In the genomic region with DNA sequence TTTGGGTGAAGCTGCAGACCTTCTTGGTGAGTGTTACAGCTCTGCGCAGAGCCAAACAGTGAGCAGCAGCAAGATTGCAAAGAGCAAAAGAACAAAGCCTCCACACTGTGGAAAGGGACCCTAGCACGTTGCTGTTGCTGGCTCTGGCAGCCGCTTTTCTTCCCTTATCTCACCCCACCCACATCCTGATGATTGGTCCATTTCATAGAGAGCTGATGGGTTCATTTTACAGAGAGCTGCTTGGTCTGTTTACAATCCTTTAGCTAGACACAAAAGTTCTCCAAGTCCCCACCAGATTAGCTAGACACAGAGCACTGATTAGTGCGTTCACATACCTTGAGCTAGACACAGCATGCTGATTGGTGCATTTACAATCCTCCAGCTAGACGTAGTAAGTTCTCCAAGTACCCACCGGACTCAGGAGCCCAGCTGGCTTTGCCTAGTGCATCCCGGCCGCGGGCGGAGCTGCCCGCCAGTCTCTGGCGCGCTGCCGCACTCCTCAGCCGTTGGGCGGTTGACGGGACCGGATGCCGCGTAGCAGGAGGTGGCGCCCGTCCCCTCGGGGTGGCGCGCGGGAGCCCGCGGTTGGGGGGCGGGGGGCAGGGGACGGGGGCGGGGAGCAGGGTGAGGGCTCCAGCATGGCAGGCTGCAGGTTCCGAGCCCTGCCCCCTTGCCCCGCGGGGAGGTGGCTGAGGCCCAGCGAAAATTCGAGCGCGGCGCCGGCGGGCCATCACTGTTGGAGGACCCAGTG, we compare ENCODE assay signal across 8 cellular contexts.
DNase-seq lines count a peak whose midpoint lies in the region; ATAC-seq and TF ChIP-seq lines count a peak whose summit lies in the region.
"Not testable (repeated sequence)": the region's sequence is repeated elsewhere in the genome, so short reads cannot be mapped to it uniquely, and the experiment has no call there.

No MANE protein-coding gene starts in this region.

- peak overlapping the region; percentile 85 for H3K27ac Mint-ChIP-seq in activated CD4-positive, alpha-beta T cell treated with anti-CD3 and anti-CD28 coated beads for 36 hours
- H3K27ac Mint-ChIP-seq in nephron: peak overlapping the region; percentile 90 to 98 (median 97)

- CTCF ChIA-PET in activated CD4-positive, alpha-beta T cell treated with anti-CD3 and anti-CD28 coated beads for 36 hours (lab: Charles Lee): not testable (repeated sequence)

- H3K36me3 Mint-ChIP-seq in activated CD4-positive, alpha-beta T cell treated with anti-CD3 and anti-CD28 coated beads for 36 hours (ENCODE audit: low read depth); nephron (ENCODE audit: low read depth): not testable (repeated sequence)

- not testable (repeated sequence) for H3K27me3 Mint-ChIP-seq in activated CD4-positive, alpha-beta T cell treated with anti-CD3 and anti-CD28 coated beads for 36 hours; nephron (ENCODE audit: low read depth)

- peak overlapping the region; percentile 79 for H3K4me3 Mint-ChIP-seq in activated CD4-positive, alpha-beta T cell treated with anti-CD3 and anti-CD28 coated beads for 36 hours
- H3K4me3 Mint-ChIP-seq in nephron: peak overlapping the region; percentile 86 to 94 (median 90)

- intact Hi-C loops in activated CD4-positive, alpha-beta T cell treated with anti-CD3 and anti-CD28 coated beads for 36 hours (cut with DNase I, micrococcal nuclease); Right ventricle myocardium inferior (cut with DNase I): not testable (repeated sequence)

- H3K4me1 Mint-ChIP-seq in activated CD4-positive, alpha-beta T cell treated with anti-CD3 and anti-CD28 coated beads for 36 hours: peaks cover 16% of the 10 kb centered on the region
- not testable (repeated sequence) for H3K4me1 Mint-ChIP-seq in nephron

- DNase-seq in AG09319 (ENCODE audit: extremely low read depth, low read depth) (peak; percentile 32), KBM-7 (peak; percentile 43), astrocyte of the hippocampus (ENCODE audit: low read depth, low spot score) (peak; percentile 80), Right ventricle myocardium inferior (ENCODE audit: missing footprints) (peak; percentile 84)
- DNase-seq in activated CD4-positive, alpha-beta T cell treated with anti-CD3 and anti-CD28 coated beads for 36 hours: peak; percentile 89
- peak; percentile 47 to 77 (median 61) for DNase-seq in stimulated activated CD4-positive, alpha-beta T cell treated with anti-CD3 and anti-CD28 coated beads, TNF-alpha, amount 100 ng/mL, for 48 hours (ENCODE audit: low read depth in 3 of 3)

- H3K9me3 Mint-ChIP-seq in activated CD4-positive, alpha-beta T cell treated with anti-CD3 and anti-CD28 coated beads for 36 hours (ENCODE audit: low read depth); nephron: not testable (repeated sequence)

- in situ Hi-C loops in KBM-7 (cut with MboI; ENCODE audit: low pct_unique_long_range_greater_than_20kb, low sequenced_read_pairs): not testable (repeated sequence)

- not testable (repeated sequence) for TF ChIP-seq CTCF in AG09319 (IDR thresholded peaks at IDR 0.05; ENCODE audit: low read depth, low read length); nephron (IDR thresholded peaks at IDR 0.05; ENCODE audit: unreplicated experiment in 3 of 3)

- POLR2A ChIA-PET in activated CD4-positive, alpha-beta T cell treated with anti-CD3 and anti-CD28 coated beads for 36 hours (lab: Charles Lee): not testable (repeated sequence)

- peak; percentile 57 for ATAC-seq in GM19372 (IDR thresholded peaks at IDR 0.05; ENCODE audit: low read depth, unreplicated experiment)
- ATAC-seq in activated CD4-positive, alpha-beta T cell treated with anti-CD3 and anti-CD28 coated beads for 36 hours: peak; percentile 96
- ATAC-seq in Right ventricle myocardium inferior: peak; percentile 84

Comparison
In these comparisons a context has a peak if more than half of its experiments do, and no peak if none do; other contexts are left out.
1. Peak in every context shown above with its lines: DNase-seq and ATAC-seq.
2. DNase-seq: peak in every context shown above with its lines; median percentile 89 in activated CD4-positive, alpha-beta T cell treated with anti-CD3 and anti-CD28 coated beads for 36 hours; 84 in Right ventricle myocardium inferior; 80 in astrocyte of the hippocampus; 61 in stimulated activated CD4-positive, alpha-beta T cell treated with anti-CD3 and anti-CD28 coated beads, TNF-alpha, amount 100 ng/mL, for 48 hours; 43 in KBM-7; 32 in AG09319.